ENCODE assay signal across 14 cellular contexts in genomic region chr9:134532084-134532483, GRCh38.
"Had no signal": no experiment of that assay in that cellular context is flagged by ENCODE, and none has a peak within 500 bp of the region (broad histone marks: within the 10 kb centered on the region; RNA-seq: fewer than 3 reads in every experiment).

No MANE protein-coding gene starts in this region.

- H3K36me3 ChIP-seq: ovary, upper lobe of left lung had no signal

- H3K79me2 ChIP-seq: hepatocyte had no signal

- H3K9me3 ChIP-seq: ovary had no signal

- H3K27me3 ChIP-seq: hepatocyte, ovary, upper lobe of left lung had no signal

- H2AFZ ChIP-seq: hepatocyte had no signal

- H3K4me1 ChIP-seq: upper lobe of left lung had no signal

- ATAC-seq: natural killer cell, right cardiac atrium had no signal

- H3K4me3 ChIP-seq: dorsolateral prefrontal cortex, hepatocyte, ovary, upper lobe of left lung had no signal

- H3K4me2 ChIP-seq: hepatocyte had no signal

- H3K27ac ChIP-seq: dorsolateral prefrontal cortex, hepatocyte, ovary, upper lobe of left lung had no signal

- DNase-seq: cortex of kidney; effector CD8-positive, alpha-beta T cell; foreskin melanocyte; kidney glomerular epithelial cell; mammary epithelial cell; natural killer cell; ovary; small intestine; stimulated activated CD4-positive, alpha-beta T cell treated with anti-CD3 and anti-CD28 coated beads, Interleukin-2, amount 100 ng/mL, for 48 hours; stimulated activated naive CD4-positive, alpha-beta T cell treated with Interleukin-2 at 50 U/mL for 16 hours; upper lobe of left lung had no signal
